Comparison of ENCODE assay signal across 1 cellular context in genomic region chr6:127367023-127367375, GRCh38.
TF ChIP-seq lines count a peak whose summit lies in the region.

No MANE protein-coding gene starts in this region.

TF ChIP-seq in K562, 482 proteins besides CTCF, POLR2A, EP300 and RAD21 (continued from another document and continues in another):
- TF ChIP-seq IRF1 (CRISPR knock-in tag; IDR thresholded peaks at IDR 0.05; ENCODE audit: borderline replicate concordance): no peak
- no peak for TF ChIP-seq FOXP1 (CRISPR knock-in tag; IDR thresholded peaks at IDR 0.05)
- TF ChIP-seq U2AF1 (optimal IDR thresholded peaks at IDR 0.05; ENCODE audit: low read depth, low read length): no peak
- no peak for TF ChIP-seq COPS2 (conservative IDR thresholded peaks at IDR 0.05)
- TF ChIP-seq RBM17 (IDR thresholded peaks at IDR 0.05; ENCODE audit: borderline replicate concordance, low read depth, low read length): no peak
- no peak for TF ChIP-seq RREB1 (CRISPR knock-in tag; IDR thresholded peaks at IDR 0.05)
- TF ChIP-seq NEUROD1 (IDR thresholded peaks at IDR 0.05; ENCODE audit: borderline replicate concordance, low read depth, low read length, partially characterized antibody): no peak
- TF ChIP-seq EWSR1 (IDR thresholded peaks at IDR 0.05; ENCODE audit: borderline replicate concordance, low read depth, partially characterized antibody): no peak
- TF ChIP-seq SIN3B (IDR thresholded peaks at IDR 0.05; ENCODE audit: low read depth): no peak
- TF ChIP-seq SETDB1 (IDR thresholded peaks at IDR 0.05; ENCODE audit: low read length): no peak
- no peak for TF ChIP-seq PCBP1 (IDR thresholded peaks at IDR 0.05; ENCODE audit: low read depth, low read length, poor library complexity, severe bottlenecking)
- TF ChIP-seq PTBP1 (IDR thresholded peaks at IDR 0.05; ENCODE audit: low read depth, low read length): no peak
- TF ChIP-seq CAMTA2 (CRISPR knock-in tag; conservative IDR thresholded peaks at IDR 0.05): no peak
- TF ChIP-seq AFF4 (CRISPR knock-in tag; IDR thresholded peaks at IDR 0.05): no peak
- no peak for TF ChIP-seq ETS1 (conservative IDR thresholded peaks at IDR 0.05; ENCODE audit: control insufficient read depth, low read depth, low read length)
- no peak for TF ChIP-seq ZNF347 (CRISPR knock-in tag; IDR thresholded peaks at IDR 0.05; ENCODE audit: low read depth)
- no peak for TF ChIP-seq ZNF609 (CRISPR knock-in tag; IDR thresholded peaks at IDR 0.05; ENCODE audit: borderline replicate concordance)
- TF ChIP-seq KLF10 (CRISPR knock-in tag; IDR thresholded peaks at IDR 0.05): no peak
- TF ChIP-seq MED1 (CRISPR knock-in tag; IDR thresholded peaks at IDR 0.05; ENCODE audit: borderline replicate concordance): no peak
- no peak for TF ChIP-seq ZNF282 (CRISPR knock-in tag; IDR thresholded peaks at IDR 0.05)
- TF ChIP-seq ZNF639 (CRISPR knock-in tag; conservative IDR thresholded peaks at IDR 0.05 in 1 of 2, IDR thresholded peaks at IDR 0.05 in 1 of 2): no peak
- no peak for TF ChIP-seq ARID4B (CRISPR knock-in tag; IDR thresholded peaks at IDR 0.05)
- no peak for TF ChIP-seq HIVEP1 (CRISPR knock-in tag; IDR thresholded peaks at IDR 0.05)
- no peak for TF ChIP-seq HEY1 (CRISPR knock-in tag; IDR thresholded peaks at IDR 0.05; ENCODE audit: borderline replicate concordance)
- TF ChIP-seq CEBPZ (IDR thresholded peaks at IDR 0.05; ENCODE audit: borderline replicate concordance, low read depth, low read length): no peak
